ENCODE assay signal across 8 cellular contexts in genomic region chr9:35603506-35603985, GRCh38. TPM values are rescaled to one million over a fixed set of nuclear protein-coding genes. Genes with fewer than 3 reads are reported as not detected.
DNase-seq lines count a peak whose midpoint lies in the region; ATAC-seq and TF ChIP-seq lines count a peak whose summit lies in the region.

No MANE protein-coding gene starts in this region.

- peaks cover 20% of the 10 kb centered on the region for H3K79me1 ChIP-seq in mesenchymal stem cell (replicated peaks; ENCODE audit: low read length, poor library complexity, severe bottlenecking)

- H3K9me3 ChIP-seq in OCI-LY7 (ENCODE audit: low read length) (0 out of 2 replicates have a peak, but pooled peaks cover 2% of the 10 kb centered on the region), mesenchymal stem cell (ENCODE audit: control insufficient read depth, low read length) (no peaks in the 10 kb centered on the region), transverse colon (no peaks in the 10 kb centered on the region)

- no peak overlapping the region for H3K14ac ChIP-seq in mesenchymal stem cell (ENCODE audit: low read length in 2 of 2)

- peaks cover 31% of the 10 kb centered on the region for H3K4me1 ChIP-seq in OCI-LY7 (ENCODE audit: insufficient read depth, low read length, poor library complexity, severe bottlenecking)
- peaks cover 24% of the 10 kb centered on the region for H3K4me1 ChIP-seq in mesenchymal stem cell (ENCODE audit: control insufficient read depth, insufficient read depth, low read depth, low read length)
- H3K4me1 ChIP-seq in transverse colon = peaks cover 11 to 28% (median 25%) of the 10 kb centered on the region in 4 donors

- no peaks in the 10 kb centered on the region for H3K27me3 ChIP-seq in mesenchymal stem cell (ENCODE audit: control insufficient read depth in 1 of 2, insufficient read depth in 1 of 2, low read length in 2 of 2)
- no peaks in the 10 kb centered on the region for H3K27me3 ChIP-seq in transverse colon

- intact Hi-C loops in OCI-LY7 (cut with micrococcal nuclease; ENCODE audit: unreplicated experiment) = loop anchor here (10.0 kb wide), 1 partner anchor 529 kb away; the partner anchor contains the start of genes FANCG and VCP
- intact Hi-C loops in transverse colon (cut with DNase I; ENCODE audit: low total_unique reads) = no loop called here

- no peak overlapping the region for H2BK12ac ChIP-seq in mesenchymal stem cell (ENCODE audit: low read length in 2 of 2)

- no peaks in the 10 kb centered on the region for H4K20me1 ChIP-seq in OCI-LY7 (ENCODE audit: insufficient read depth, low read length)

- H3K4me3 ChIP-seq in OCI-LY7 (ENCODE audit: low read depth, low read length, poor library complexity, severe bottlenecking) (peak overlapping the region; percentile 61), mesenchymal stem cell (ENCODE audit: insufficient read depth in 1 of 2, low read depth in 1 of 2, low read length in 2 of 2) (peak overlapping the region in 1 of 2 experiments; percentile 94), transverse colon (peak overlapping the region in 3 of 4 donors; percentile 25 to 91 (median 44))

- H3K4ac ChIP-seq in mesenchymal stem cell (ENCODE audit: low read depth in 1 of 2, low read length in 2 of 2) = no peak overlapping the region

- no peak overlapping the region for H4K91ac ChIP-seq in mesenchymal stem cell (ENCODE audit: low read length)

- H2BK120ac ChIP-seq in mesenchymal stem cell (ENCODE audit: low read depth, low read length) = no peak overlapping the region

- BruUV-seq in OCI-LY7 (replicated peaks; lab: Mats Ljungman, UMichigan) = TSS peak; percentile 63

- H3K36me3 ChIP-seq in OCI-LY7 (ENCODE audit: insufficient read depth, low read length) (peaks cover 20% of the 10 kb centered on the region; the same call in 1 of the 2 replicates), mesenchymal stem cell (ENCODE audit: control insufficient read depth in 1 of 2, insufficient read depth in 2 of 2, low read depth in 1 of 2, low read length in 2 of 2) (peaks cover 16 to 18% of the 10 kb centered on the region in 2 experiments), transverse colon (peaks cover 0 to 8% (median 3%) of the 10 kb centered on the region in 4 donors)

- no peak for TF ChIP-seq CTCF in OCI-LY7 (conservative IDR thresholded peaks at IDR 0.05; ENCODE audit: low read length)
- no peak for TF ChIP-seq CTCF in transverse colon (IDR thresholded peaks at IDR 0.05)

- ATAC-seq in HG02981 (IDR thresholded peaks at IDR 0.05; ENCODE audit: unreplicated experiment) (no peak), HG03342 (IDR thresholded peaks at IDR 0.05; ENCODE audit: unreplicated experiment) (no peak)

- DNase-seq in stimulated activated CD4-positive, alpha-beta T cell treated with anti-CD3 and anti-CD28 coated beads, Interleukin-4, amount 100 ng/mL, for 1 hour = peak; percentile 27
- DNase-seq in stimulated activated CD4-positive, alpha-beta T cell treated with anti-CD3 and anti-CD28 coated beads, Interleukin-12 subunit alpha, Interleukin-12 subunit beta, amount 100 ng/mL, for 4 hours = no peak
- DNase-seq in OCI-LY7 (ENCODE audit: low spot score) (no peak), mesenchymal stem cell (no peak), transverse colon (peak; percentile 65)

- H2AK5ac ChIP-seq in mesenchymal stem cell (ENCODE audit: low read length, severe bottlenecking) = no peak overlapping the region

- CTCF ChIA-PET in OCI-LY7 (lab: Charles Lee; ENCODE audit: unreplicated experiment) = interaction anchor here (0.6 to 1.1 kb wide), 5 partner anchors 14 to 937 kb away, joined by 3 to 4 read pairs (median 3); partner anchors contain the start of genes CCDC107, CREB3 and RMRP

- peaks cover 15% of the 10 kb centered on the region for H3K79me2 ChIP-seq in OCI-LY7 (ENCODE audit: insufficient read depth, low read depth, low read length)

- no peak overlapping the region for H2BK5ac ChIP-seq in mesenchymal stem cell (ENCODE audit: low read depth, low read length, poor library complexity, severe bottlenecking)

- no peak overlapping the region for H3K23ac ChIP-seq in mesenchymal stem cell (ENCODE audit: low read length in 2 of 2)

- no peak overlapping the region for H2BK15ac ChIP-seq in mesenchymal stem cell (ENCODE audit: low read depth, poor library complexity, severe bottlenecking)

- H2AFZ ChIP-seq in OCI-LY7 (ENCODE audit: low read length) (peak overlapping the region; percentile 85), mesenchymal stem cell (ENCODE audit: low read depth, low read length) (no peak overlapping the region)

- TF ChIP-seq EP300 in transverse colon (IDR thresholded peaks at IDR 0.05; ENCODE audit: low read depth) = no peak

- H3K4me2 ChIP-seq in OCI-LY7 (ENCODE audit: low read length) (peak overlapping the region; percentile 68), mesenchymal stem cell (ENCODE audit: low read length, poor library complexity, severe bottlenecking) (peak overlapping the region; percentile 6)

- POLR2A ChIA-PET in OCI-LY7 (lab: Charles Lee) = interaction anchor here (0.5 to 1.7 kb wide), 6 partner anchors 47 to 615 kb away, joined by 3 to 7 read pairs (median 3); partner anchors contain the start of genes ARHGEF39, CCDC107, RMRP and SIT1

- peak overlapping the region in 1 of 2 experiments; percentile 72 for H3K18ac ChIP-seq in mesenchymal stem cell (ENCODE audit: low read depth in 1 of 2, low read length in 2 of 2)

- peak overlapping the region; percentile 90 for H3K9ac ChIP-seq in mesenchymal stem cell (ENCODE audit: low read length)

- H4K8ac ChIP-seq in mesenchymal stem cell (ENCODE audit: low read length) = peak overlapping the region; percentile 33

- H3K27ac ChIP-seq in OCI-LY7 (ENCODE audit: low read depth, low read length, poor library complexity, severe bottlenecking) (peak overlapping the region; percentile 22), cingulate gyrus (ENCODE audit: low read depth, low read length) (peak overlapping the region; percentile 78), mesenchymal stem cell (ENCODE audit: low read length, poor library complexity, severe bottlenecking) (peak overlapping the region; percentile 67), transverse colon (peak overlapping the region; percentile 95 to 99 (median 98))

- 46% methylated on average over 18 of the region's 18 CpGs for WGBS in mesenchymal stem cell
- WGBS in transverse colon (ENCODE audit: low coverage in 1 of 2), 2 donors = 6 to 16% methylated on average over 12 to 18 of the region's 18 CpGs

- no peaks in the 10 kb centered on the region for H3K9me2 ChIP-seq in OCI-LY7 (ENCODE audit: insufficient read depth, low read length)

- in situ Hi-C loops in transverse colon (cut with MboI; ENCODE audit: low pct_ligation_motif_present in 1 of 4, low pct_unique_long_range_greater_than_20kb in 1 of 4, low sequenced_read_pairs in 3 of 4) = no loop called here

- TF ChIP-seq POLR2A in transverse colon (IDR thresholded peaks at IDR 0.05) = no peak

RNA-seq across cellular contexts. Expression of gene TESK1, which starts 1.5 kb away (rescaled TPM):
- total RNA-seq in OCI-LY7 (2014; rRNA removed; shearing (Covaris generic)) = 15.0 and 18.3 TPM in 2 replicates
- total RNA-seq in OCI-LY7 (2022) = 36.9 and 42.2 TPM in 2 replicates
- polyA plus RNA-seq in mesenchymal stem cell (2013, experiment 1 of 2) = 22.3 TPM
- 21.5 TPM for polyA plus RNA-seq in mesenchymal stem cell (2013, experiment 2 of 2)
- total RNA-seq in transverse colon = 10 to 100 TPM; 11.9 to 69.2 (median 45.8) TPM

RNA-seq across cellular contexts. Expression of gene CD72, which starts 14.7 kb away (rescaled TPM):
- 91.4 and 107 TPM in 2 replicates for total RNA-seq in OCI-LY7 (2014; rRNA removed; shearing (Covaris generic))
- total RNA-seq in OCI-LY7 (2022) = 63.0 and 67.6 TPM in 2 replicates
- polyA plus RNA-seq in mesenchymal stem cell (2013, experiment 1 of 2) = 0.47 TPM
- 0.32 TPM for polyA plus RNA-seq in mesenchymal stem cell (2013, experiment 2 of 2)
- 10 to 100 TPM in 2 of 4 donors, 1 to 10 TPM in 2; 3.0 to 21.9 (median 10.9) TPM for total RNA-seq in transverse colon

RNA-seq across cellular contexts. Expression of gene SIT1, which starts 47.2 kb away (rescaled TPM):
- 176 and 210 TPM in 2 replicates for total RNA-seq in OCI-LY7 (2014; rRNA removed; shearing (Covaris generic))
- total RNA-seq in OCI-LY7 (2022) (93.0 and 121 TPM in 2 replicates), transverse colon (1 to 10 TPM in 3 of 4 donors, not detected in 1; 1.2 to 6.7 (median 3.8) TPM)
- polyA plus RNA-seq in mesenchymal stem cell (2013, experiment 1 of 2) = not detected
- not detected for polyA plus RNA-seq in mesenchymal stem cell (2013, experiment 2 of 2)

RNA-seq across cellular contexts. Expression of gene RMRP, which starts 54.3 kb away (rescaled TPM):
- total RNA-seq in OCI-LY7 (2014; rRNA removed; shearing (Covaris generic)) = 21,739 and 26,575 TPM in 2 replicates
- total RNA-seq in OCI-LY7 (2022) = 4,033 and 12,624 TPM in 2 replicates
- not detected for polyA plus RNA-seq in mesenchymal stem cell (2013, experiment 1 of 2)
- polyA plus RNA-seq in mesenchymal stem cell (2013, experiment 2 of 2) = not detected
- 1,000 to 10,000 TPM; 1,115 to 7,222 (median 2,718) TPM for total RNA-seq in transverse colon

RNA-seq across cellular contexts. Expression of gene CCDC107, which starts 54.5 kb away (rescaled TPM):
- total RNA-seq in OCI-LY7 (2014; rRNA removed; shearing (Covaris generic)) = 16.5 and 20.3 TPM in 2 replicates
- total RNA-seq in OCI-LY7 (2022) = 10.0 and 11.4 TPM in 2 replicates
- 21.7 TPM for polyA plus RNA-seq in mesenchymal stem cell (2013, experiment 1 of 2)
- polyA plus RNA-seq in mesenchymal stem cell (2013, experiment 2 of 2) = 20.5 TPM
- 10 to 100 TPM; 32.0 to 50.1 (median 37.2) TPM for total RNA-seq in transverse colon

Comparison
In these comparisons a context has a peak if more than half of its experiments do, and no peak if none do; other contexts are left out.
1. DNase-seq: peak in stimulated activated CD4-positive, alpha-beta T cell treated with anti-CD3 and anti-CD28 coated beads, Interleukin-4, amount 100 ng/mL, for 1 hour (single experiment) and transverse colon (single experiment); none in stimulated activated CD4-positive, alpha-beta T cell treated with anti-CD3 and anti-CD28 coated beads, Interleukin-12 subunit alpha, Interleukin-12 subunit beta, amount 100 ng/mL, for 4 hours (single experiment), OCI-LY7 (single experiment) and mesenchymal stem cell (single experiment).
2. H3K27ac ChIP-seq: peak in every context shown above with its lines; median percentile 98 in transverse colon; 78 in cingulate gyrus; 67 in mesenchymal stem cell; 22 in OCI-LY7.
3. RNA of gene SIT1, which starts 47.2 kb away (total RNA-seq): 93.0 to 210 TPM in OCI-LY7; 1.2 to 6.7 TPM in transverse colon; every median in the first group is over 10 times any median in the second.